Comparison of ENCODE assay signal across 2 cellular contexts in the genomic region with DNA sequence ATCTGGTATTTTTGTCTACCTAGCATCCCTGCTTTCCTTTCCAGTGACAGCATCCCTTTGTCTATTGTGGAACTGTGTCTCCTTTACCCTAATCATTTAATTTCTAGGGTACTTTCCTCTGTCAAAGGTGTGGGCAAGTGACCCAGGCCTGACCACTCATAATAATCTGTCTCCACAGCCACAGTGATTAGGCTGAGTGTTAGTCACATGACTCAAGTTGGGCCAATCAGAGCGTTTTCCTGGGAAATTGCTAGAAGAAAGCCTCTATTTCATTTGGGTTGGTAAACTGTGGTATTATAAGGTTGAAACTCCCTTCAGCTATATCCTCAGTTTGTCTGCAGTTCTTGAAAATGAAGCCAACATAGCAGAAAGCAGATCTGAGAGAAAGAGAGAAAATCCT.
A peak's percentile ranks its signal among the peaks of the same experiment; 100 is the strongest.
TF ChIP-seq lines count a peak whose summit lies in the region.

No MANE protein-coding gene starts in this region.

TF ChIP-seq in WTC11, 78 proteins besides CTCF, POLR2A, EP300 and RAD21:
- TF ChIP-seq CREB1 (CRISPR knock-in tag; IDR thresholded peaks at IDR 0.05): no peak
- peak; percentile 66 for TF ChIP-seq USF2 (CRISPR knock-in tag; IDR thresholded peaks at IDR 0.05)
- TF ChIP-seq E2F4 (CRISPR knock-in tag; IDR thresholded peaks at IDR 0.05; ENCODE audit: borderline replicate concordance, low read depth): no peak
- no peak for TF ChIP-seq KAT7 (CRISPR knock-in tag; IDR thresholded peaks at IDR 0.05; ENCODE audit: borderline replicate concordance)

TF ChIP-seq in K562, 482 proteins besides CTCF, POLR2A, EP300 and RAD21:
- TF ChIP-seq MYNN (IDR thresholded peaks at IDR 0.05): no peak
- TF ChIP-seq MYNN (CRISPR knock-in tag; IDR thresholded peaks at IDR 0.05): no peak
- TF ChIP-seq, protein P1, sequence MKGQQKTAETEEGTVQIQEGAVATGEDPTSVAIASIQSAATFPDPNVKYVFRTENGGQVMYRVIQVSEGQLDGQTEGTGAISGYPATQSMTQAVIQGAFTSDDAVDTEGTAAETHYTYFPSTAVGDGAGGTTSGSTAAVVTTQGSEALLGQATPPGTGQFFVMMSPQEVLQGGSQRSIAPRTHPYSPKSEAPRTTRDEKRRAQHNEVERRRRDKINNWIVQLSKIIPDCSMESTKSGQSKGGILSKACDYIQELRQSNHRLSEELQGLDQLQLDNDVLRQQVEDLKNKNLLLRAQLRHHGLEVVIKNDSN (CRISPR knock-in tag; IDR thresholded peaks at IDR 0.05): peak; percentile 63
- no peak for TF ChIP-seq ZNF197 (CRISPR knock-in tag; IDR thresholded peaks at IDR 0.05; ENCODE audit: low read depth)
- peak; percentile 72 for TF ChIP-seq RAD51 (IDR thresholded peaks at IDR 0.05; ENCODE audit: borderline replicate concordance, low read depth)
- TF ChIP-seq NFYB (IDR thresholded peaks at IDR 0.05; ENCODE audit: extremely low read depth, insufficient read length): peak; percentile 31
- peak; percentile 48; the same call in 1 of the 2 replicates for TF ChIP-seq USF2 (CRISPR knock-in tag; IDR thresholded peaks at IDR 0.05)
- peak; percentile 71; the same call in 1 of the 2 replicates for TF ChIP-seq TOE1 (IDR thresholded peaks at IDR 0.05; ENCODE audit: borderline replicate concordance)
- TF ChIP-seq TOE1 (CRISPR knock-in tag; IDR thresholded peaks at IDR 0.05; ENCODE audit: borderline replicate concordance, low read depth): no peak
- peak; percentile 86 for TF ChIP-seq TFE3 (CRISPR knock-in tag; IDR thresholded peaks at IDR 0.05)
